Comparison of ENCODE assay signal across 1 cellular context in the genomic region with DNA sequence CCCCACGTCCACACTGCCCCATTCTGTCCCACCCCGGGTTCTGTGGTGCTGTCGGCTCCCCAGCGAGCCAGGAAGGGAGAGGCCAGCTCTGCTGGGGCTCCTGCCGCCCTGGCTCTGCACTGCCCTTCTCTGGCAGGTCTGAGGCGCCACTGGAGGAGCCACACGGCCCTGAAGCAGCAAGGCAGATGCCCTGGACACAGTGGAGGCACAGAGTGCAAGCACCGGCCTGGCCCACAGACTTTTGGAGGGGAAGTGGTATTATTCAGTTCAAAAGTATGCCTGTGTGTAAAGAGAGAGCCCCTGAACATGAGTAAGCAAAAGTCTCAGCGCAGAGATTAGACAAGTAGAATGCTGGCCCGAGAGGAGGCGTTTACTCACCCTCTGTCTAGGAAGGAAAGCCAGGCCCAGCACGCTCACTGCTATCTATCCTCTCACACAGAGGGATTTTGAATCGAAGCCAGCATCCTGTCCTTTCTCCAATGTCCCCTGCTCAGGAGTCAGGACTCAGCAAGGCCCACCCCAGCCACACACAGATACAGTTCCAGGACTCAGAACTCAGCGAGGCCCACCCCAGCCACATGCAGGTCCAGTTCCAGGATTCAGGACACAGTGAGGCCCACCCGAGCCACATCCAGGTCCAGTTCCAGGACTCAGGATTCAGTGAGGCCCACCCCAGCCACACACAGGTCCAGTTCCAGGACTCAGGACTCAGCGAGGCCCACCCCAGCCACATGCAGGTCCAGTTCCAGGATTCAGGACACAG.
TF ChIP-seq lines count a peak whose summit lies in the region.

No MANE protein-coding gene starts in this region.

TF ChIP-seq in HepG2, 621 proteins besides CTCF, POLR2A, EP300 and RAD21 (continued from another document):
- no peak; the same call in 1 of the 2 replicates for TF ChIP-seq MYPOP (CRISPR knock-in tag; IDR thresholded peaks at IDR 0.05)
- TF ChIP-seq WIZ (CRISPR knock-in tag; IDR thresholded peaks at IDR 0.05), result no peak
- peak; percentile 45; the same call in 1 of the 2 replicates for TF ChIP-seq HIVEP1 (CRISPR knock-in tag; IDR thresholded peaks at IDR 0.05)
- TF ChIP-seq ZNF574 (CRISPR knock-in tag; IDR thresholded peaks at IDR 0.05), result no peak
- no peak for TF ChIP-seq DBP (CRISPR knock-in tag; IDR thresholded peaks at IDR 0.05; ENCODE audit: not compliant biosample characterization)
- no peak for TF ChIP-seq ZNF616 (CRISPR knock-in tag; IDR thresholded peaks at IDR 0.05; ENCODE audit: low read depth)
- TF ChIP-seq NR2F6 (IDR thresholded peaks at IDR 0.05), result no peak
- no peak for TF ChIP-seq NR2F6 (CRISPR knock-in tag; IDR thresholded peaks at IDR 0.05)
- no peak for TF ChIP-seq ZFAT (CRISPR knock-in tag; conservative IDR thresholded peaks at IDR 0.05)
- no peak for TF ChIP-seq ZNF766 (CRISPR knock-in tag; IDR thresholded peaks at IDR 0.05; ENCODE audit: borderline replicate concordance)
- peak; percentile 61; the same call in 1 of the 2 replicates for TF ChIP-seq ZNF605 (CRISPR knock-in tag; IDR thresholded peaks at IDR 0.05)
- TF ChIP-seq ASH2L (IDR thresholded peaks at IDR 0.05; ENCODE audit: insufficient read length, low read depth, low read length), result peak; percentile 7
- no peak; the same call in 1 of the 2 replicates for TF ChIP-seq ZNF777 (CRISPR knock-in tag; IDR thresholded peaks at IDR 0.05)
- peak; percentile 26; the same call in 1 of the 2 replicates for TF ChIP-seq ARID5B (CRISPR knock-in tag; IDR thresholded peaks at IDR 0.05)
- TF ChIP-seq, protein P1, sequence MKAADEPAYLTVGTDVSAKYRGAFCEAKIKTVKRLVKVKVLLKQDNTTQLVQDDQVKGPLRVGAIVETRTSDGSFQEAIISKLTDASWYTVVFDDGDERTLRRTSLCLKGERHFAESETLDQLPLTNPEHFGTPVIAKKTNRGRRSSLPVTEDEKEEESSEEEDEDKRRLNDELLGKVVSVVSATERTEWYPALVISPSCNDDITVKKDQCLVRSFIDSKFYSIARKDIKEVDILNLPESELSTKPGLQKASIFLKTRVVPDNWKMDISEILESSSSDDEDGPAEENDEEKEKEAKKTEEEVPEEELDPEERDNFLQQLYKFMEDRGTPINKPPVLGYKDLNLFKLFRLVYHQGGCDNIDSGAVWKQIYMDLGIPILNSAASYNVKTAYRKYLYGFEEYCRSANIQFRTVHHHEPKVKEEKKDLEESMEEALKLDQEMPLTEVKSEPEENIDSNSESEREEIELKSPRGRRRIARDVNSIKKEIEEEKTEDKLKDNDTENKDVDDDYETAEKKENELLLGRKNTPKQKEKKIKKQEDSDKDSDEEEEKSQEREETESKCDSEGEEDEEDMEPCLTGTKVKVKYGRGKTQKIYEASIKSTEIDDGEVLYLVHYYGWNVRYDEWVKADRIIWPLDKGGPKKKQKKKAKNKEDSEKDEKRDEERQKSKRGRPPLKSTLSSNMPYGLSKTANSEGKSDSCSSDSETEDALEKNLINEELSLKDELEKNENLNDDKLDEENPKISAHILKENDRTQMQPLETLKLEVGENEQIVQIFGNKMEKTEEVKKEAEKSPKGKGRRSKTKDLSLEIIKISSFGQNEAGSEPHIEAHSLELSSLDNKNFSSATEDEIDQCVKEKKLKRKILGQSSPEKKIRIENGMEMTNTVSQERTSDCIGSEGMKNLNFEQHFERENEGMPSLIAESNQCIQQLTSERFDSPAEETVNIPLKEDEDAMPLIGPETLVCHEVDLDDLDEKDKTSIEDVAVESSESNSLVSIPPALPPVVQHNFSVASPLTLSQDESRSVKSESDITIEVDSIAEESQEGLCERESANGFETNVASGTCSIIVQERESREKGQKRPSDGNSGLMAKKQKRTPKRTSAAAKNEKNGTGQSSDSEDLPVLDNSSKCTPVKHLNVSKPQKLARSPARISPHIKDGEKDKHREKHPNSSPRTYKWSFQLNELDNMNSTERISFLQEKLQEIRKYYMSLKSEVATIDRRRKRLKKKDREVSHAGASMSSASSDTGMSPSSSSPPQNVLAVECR (CRISPR knock-in tag; IDR thresholded peaks at IDR 0.05; ENCODE audit: borderline replicate concordance), result 0 out of 2 replicates have a peak, but pooled peaks have one; percentile 18
- TF ChIP-seq ZNF782 (CRISPR knock-in tag; IDR thresholded peaks at IDR 0.05; ENCODE audit: borderline replicate concordance), result no peak
- peak; percentile 41; the same call in 1 of the 2 replicates for TF ChIP-seq KDM2A (CRISPR knock-in tag; IDR thresholded peaks at IDR 0.05; ENCODE audit: borderline replicate concordance, low read depth)
- no peak for TF ChIP-seq ZBTB1 (CRISPR knock-in tag; IDR thresholded peaks at IDR 0.05; ENCODE audit: borderline replicate concordance)
- no peak for TF ChIP-seq SIX4 (CRISPR knock-in tag; IDR thresholded peaks at IDR 0.05)
- 0 out of 2 replicates have a peak, but pooled peaks have one; percentile 29 for TF ChIP-seq ZNF333 (CRISPR knock-in tag; IDR thresholded peaks at IDR 0.05; ENCODE audit: borderline replicate concordance)
- TF ChIP-seq IKZF5 (CRISPR knock-in tag; IDR thresholded peaks at IDR 0.05), result peak; percentile 49; the same call in 1 of the 2 replicates
